ENCODE assay signal across 8 cellular contexts in the genomic region with DNA sequence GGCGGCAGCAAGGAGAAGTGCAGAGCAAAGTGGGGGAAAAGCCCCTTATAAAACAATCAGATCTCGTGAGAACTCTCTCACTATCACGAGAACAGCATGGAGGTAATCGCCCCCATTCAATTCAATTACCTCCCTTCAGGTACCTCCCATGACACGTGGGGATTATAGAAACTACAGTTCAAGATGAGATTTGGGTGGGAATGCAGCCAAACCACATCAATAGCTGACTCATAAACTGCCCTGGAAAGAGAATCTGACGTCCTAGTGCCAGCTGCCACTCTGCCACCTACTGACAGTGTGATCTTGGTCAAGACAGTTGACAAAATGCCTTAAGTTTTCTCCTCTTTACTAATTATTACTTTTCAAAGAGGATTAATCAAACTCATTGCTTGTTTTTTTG.
A peak's percentile ranks its signal among the peaks of the same experiment; 100 is the strongest.
DNase-seq lines count a peak whose midpoint lies in the region; ATAC-seq and TF ChIP-seq lines count a peak whose summit lies in the region.

No MANE protein-coding gene starts in this region.

- peak; percentile 70 for DNase-seq in Caki2 (ENCODE audit: low read depth)
- DNase-seq in SW480 (ENCODE audit: low spot score) = peak; percentile 94
- peak; percentile 46 to 80 for DNase-seq in foreskin keratinocyte
- DNase-seq in NCI-H526 treated with DMSO at 0.1 percent for 48 hours (lab: John Stamatoyannopoulos, UW) = no peak
- no peak for DNase-seq in GM03348 (ENCODE audit: low spot score)
- no peak for DNase-seq in ecto neural progenitor cell (ENCODE audit: low spot score)
- DNase-seq in NCI-H1694 (lab: John Stamatoyannopoulos, UW) = no peak

- in situ Hi-C loops in Caki2 (cut with HindIII; ENCODE audit: low pct_unique_long_range_greater_than_20kb, low sequenced_read_pairs) = no loop called here

- peak; percentile 55 for TF ChIP-seq CTCF in foreskin keratinocyte (conservative IDR thresholded peaks at IDR 0.05)

- H3K27me3 ChIP-seq in foreskin keratinocyte = peaks cover 33% of the 10 kb centered on the region

- H3K27ac ChIP-seq in foreskin keratinocyte = no peak overlapping the region

- no peaks in the 10 kb centered on the region for H3K4me1 ChIP-seq in foreskin keratinocyte

- ATAC-seq in HG02678 (IDR thresholded peaks at IDR 0.05; ENCODE audit: unreplicated experiment) = peak; percentile 45
- peak; percentile 78 for ATAC-seq in foreskin keratinocyte

Comparison
In these comparisons a context has a peak if more than half of its experiments do, and no peak if none do; other contexts are left out.
1. DNase-seq: peak in Caki2 (single experiment), SW480 (single experiment) and foreskin keratinocyte (2 of 2); none in NCI-H526 treated with DMSO at 0.1 percent for 48 hours (single experiment), GM03348 (single experiment), ecto neural progenitor cell (single experiment) and NCI-H1694 (single experiment).